Comparison of ENCODE assay signal across 22 cellular contexts in genomic region chr12:49330032-49330619, GRCh38. TPM values are rescaled to one million over a fixed set of nuclear protein-coding genes. Genes with fewer than 3 reads are reported as not detected.
"Had no signal": no experiment of that assay in that cellular context is flagged by ENCODE, and none has a peak within 500 bp of the region (broad histone marks: within the 10 kb centered on the region; RNA-seq: fewer than 3 reads in every experiment).

No MANE protein-coding gene starts in this region.

- H3K27me3 ChIP-seq: thyroid gland had no signal

- H3K79me2 ChIP-seq: hepatocyte, parathyroid adenoma had no signal

- H3K4me2 ChIP-seq: hepatocyte had no signal

- H3K27ac ChIP-seq: esophagus muscularis mucosa, hepatocyte, parathyroid adenoma, thyroid gland, upper lobe of right lung had no signal

- H2AFZ ChIP-seq: hepatocyte, parathyroid adenoma had no signal

- H3K36me3 ChIP-seq: esophagus muscularis mucosa, thyroid gland, upper lobe of right lung had no signal

- H3K4me3 ChIP-seq: esophagus muscularis mucosa, hepatocyte, thyroid gland, upper lobe of right lung had no signal

- H3K9me3 ChIP-seq: esophagus muscularis mucosa, thyroid gland, upper lobe of right lung had no signal

- DNase-seq: activated CD4-positive, alpha-beta T cell treated with anti-CD3 and anti-CD28 coated beads, Interleukin-2, amount 50 U/mL, for 1 hour; activated CD4-positive, CD25-positive, alpha-beta regulatory T cell treated with anti-CD3 and anti-CD28 coated beads, Interleukin-2, amount 50 U/mL, for 72 hours; activated CD8-positive, alpha-beta T cell treated with anti-CD3 and anti-CD28 coated beads, Interleukin-2, amount 10 ng/mL, durations not matched to agents 7 days and 5 days; activated naive CD8-positive, alpha-beta T cell treated with anti-CD3 and anti-CD28 coated beads for 36 hours; central memory CD4-positive, alpha-beta T cell; effector memory CD8-positive, alpha-beta T cell; glutamatergic neuron; right cardiac atrium; small intestine; stimulated activated naive CD4-positive, alpha-beta T cell treated with Interleukin-2 at 50 U/mL for 16 hours; thyroid gland had no signal

- ATAC-seq: activated CD8-positive, alpha-beta T cell treated with anti-CD3 and anti-CD28 coated beads, Interleukin-2, amount 10 ng/mL, durations not matched to agents 7 days and 5 days; effector memory CD8-positive, alpha-beta T cell; natural killer cell treated with Interleukin-12 subunit alpha and Interleukin-12 subunit beta and Interleukin-15 and Interleukin-18, amount 100 ng/mL, for 72 hours; right cardiac atrium; upper lobe of right lung had no signal

- H3K4me1 ChIP-seq: parathyroid adenoma had no signal

RNA-seq across cellular contexts. Expression of gene C1QL4, which starts 6.9 kb away (rescaled TPM):
- total RNA-seq: activated CD8-positive, alpha-beta T cell treated with anti-CD3 and anti-CD28 coated beads, Interleukin-2, amount 10 ng/mL, durations not matched to agents 7 days and 5 days; activated naive CD8-positive, alpha-beta T cell treated with anti-CD3 and anti-CD28 coated beads for 36 hours; activated T-helper 1 cell treated with anti-CD3 and anti-CD28 coated beads, Interleukin-12 subunit alpha, Interleukin-12 subunit beta, Interleukin-2, Interleukin-4 antibody, amounts not matched to agents 30 ng/mL and 10 ng/mL and 1 ng/mL, durations not matched to agents 14 hours and 24 hours and 36 hours; dermis microvascular lymphatic vessel endothelial cell; esophagus muscularis mucosa; hepatocyte; liver; natural killer cell treated with Interleukin-12 subunit alpha and Interleukin-12 subunit beta and Interleukin-15 and Interleukin-18, amount 100 ng/mL, for 72 hours; right cardiac atrium; subcutaneous adipose tissue; T-helper 2 cell treated with Interferon-gamma antibody and Interleukin-4, amounts not matched to agents 100 ng/mL and 5 ng/mL, for 36 hours; upper lobe of right lung had no signal

RNA-seq across cellular contexts. Expression of gene DNAJC22, which starts 16.6 kb away (rescaled TPM):
- total RNA-seq: activated naive CD8-positive, alpha-beta T cell treated with anti-CD3 and anti-CD28 coated beads for 36 hours; natural killer cell treated with Interleukin-12 subunit alpha and Interleukin-12 subunit beta and Interleukin-15 and Interleukin-18, amount 100 ng/mL, for 72 hours had no signal

RNA-seq across cellular contexts. Expression of gene PRPH, which starts 35.2 kb away (rescaled TPM):
- total RNA-seq: activated CD8-positive, alpha-beta T cell treated with anti-CD3 and anti-CD28 coated beads, Interleukin-2, amount 10 ng/mL, durations not matched to agents 7 days and 5 days; activated naive CD8-positive, alpha-beta T cell treated with anti-CD3 and anti-CD28 coated beads for 36 hours; activated T-helper 1 cell treated with anti-CD3 and anti-CD28 coated beads, Interleukin-12 subunit alpha, Interleukin-12 subunit beta, Interleukin-2, Interleukin-4 antibody, amounts not matched to agents 30 ng/mL and 10 ng/mL and 1 ng/mL, durations not matched to agents 14 hours and 24 hours and 36 hours; astrocyte; dermis microvascular lymphatic vessel endothelial cell; liver; natural killer cell treated with Interleukin-12 subunit alpha and Interleukin-12 subunit beta and Interleukin-15 and Interleukin-18, amount 100 ng/mL, for 72 hours; T-helper 2 cell treated with Interferon-gamma antibody and Interleukin-4, amounts not matched to agents 100 ng/mL and 5 ng/mL, for 36 hours; upper lobe of right lung had no signal
